In genomic region chr2:43070676-43071491, GRCh38 we compare ENCODE assay signal across 2 cellular contexts.
TF ChIP-seq lines count a peak whose summit lies in the region.

No MANE protein-coding gene starts in this region.

TF ChIP-seq in SK-N-SH, 30 proteins besides CTCF, POLR2A, EP300 and RAD21 (continued from another document):
- no peak for TF ChIP-seq TAF1 (IDR thresholded peaks at IDR 0.05; ENCODE audit: borderline replicate concordance, low read depth, low read length)
- TF ChIP-seq RCOR1 (IDR thresholded peaks at IDR 0.05; ENCODE audit: low read length), result no peak
- no peak for TF ChIP-seq POLR2AphosphoS5 (IDR thresholded peaks at IDR 0.05; ENCODE audit: low read depth, low read length)
- no peak for TF ChIP-seq REST (IDR thresholded peaks at IDR 0.05; ENCODE audit: low read depth, low read length)
- no peak for TF ChIP-seq ELF1 (IDR thresholded peaks at IDR 0.05)
- no peak for TF ChIP-seq YY1 (IDR thresholded peaks at IDR 0.05; ENCODE audit: low read depth)
- TF ChIP-seq MEF2A (IDR thresholded peaks at IDR 0.05; ENCODE audit: borderline replicate concordance, low read depth), result no peak
- no peak for TF ChIP-seq MAX (IDR thresholded peaks at IDR 0.05; ENCODE audit: low read depth)
- TF ChIP-seq, protein P1, sequence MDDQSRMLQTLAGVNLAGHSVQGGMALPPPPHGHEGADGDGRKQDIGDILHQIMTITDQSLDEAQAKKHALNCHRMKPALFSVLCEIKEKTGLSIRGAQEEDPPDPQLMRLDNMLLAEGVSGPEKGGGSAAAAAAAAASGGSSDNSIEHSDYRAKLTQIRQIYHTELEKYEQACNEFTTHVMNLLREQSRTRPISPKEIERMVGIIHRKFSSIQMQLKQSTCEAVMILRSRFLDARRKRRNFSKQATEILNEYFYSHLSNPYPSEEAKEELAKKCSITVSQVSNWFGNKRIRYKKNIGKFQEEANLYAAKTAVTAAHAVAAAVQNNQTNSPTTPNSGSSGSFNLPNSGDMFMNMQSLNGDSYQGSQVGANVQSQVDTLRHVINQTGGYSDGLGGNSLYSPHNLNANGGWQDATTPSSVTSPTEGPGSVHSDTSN (IDR thresholded peaks at IDR 0.05), result no peak
- TF ChIP-seq GABPA (IDR thresholded peaks at IDR 0.05; ENCODE audit: low read depth), result no peak
- no peak for TF ChIP-seq MXI1 (IDR thresholded peaks at IDR 0.05; ENCODE audit: low read depth, low read length)
- no peak for TF ChIP-seq TEAD4 (IDR thresholded peaks at IDR 0.05; ENCODE audit: borderline replicate concordance, insufficient read depth)
- TF ChIP-seq, protein P2, sequence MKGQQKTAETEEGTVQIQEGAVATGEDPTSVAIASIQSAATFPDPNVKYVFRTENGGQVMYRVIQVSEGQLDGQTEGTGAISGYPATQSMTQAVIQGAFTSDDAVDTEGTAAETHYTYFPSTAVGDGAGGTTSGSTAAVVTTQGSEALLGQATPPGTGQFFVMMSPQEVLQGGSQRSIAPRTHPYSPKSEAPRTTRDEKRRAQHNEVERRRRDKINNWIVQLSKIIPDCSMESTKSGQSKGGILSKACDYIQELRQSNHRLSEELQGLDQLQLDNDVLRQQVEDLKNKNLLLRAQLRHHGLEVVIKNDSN (IDR thresholded peaks at IDR 0.05; ENCODE audit: borderline replicate concordance, low read depth), result no peak
- TF ChIP-seq NFIC (IDR thresholded peaks at IDR 0.05; ENCODE audit: borderline replicate concordance), result no peak
- no peak for TF ChIP-seq NRF1 (IDR thresholded peaks at IDR 0.05; ENCODE audit: low read depth, low read length)
- no peak for TF ChIP-seq TCF12 (IDR thresholded peaks at IDR 0.05)

TF ChIP-seq in SK-N-SH treated with all-trans-retinoic acid at 6 μM for 48 hours, 23 proteins besides CTCF, POLR2A, EP300 and RAD21 (continued from another document):
- TF ChIP-seq SNAI2 (CRISPR knock-in tag; IDR thresholded peaks at IDR 0.05) (no peak), PATZ1 (CRISPR knock-in tag; IDR thresholded peaks at IDR 0.05; ENCODE audit: borderline replicate concordance) (no peak), ZNF8 (CRISPR knock-in tag; IDR thresholded peaks at IDR 0.05) (no peak)
- TF ChIP-seq, protein P3, sequence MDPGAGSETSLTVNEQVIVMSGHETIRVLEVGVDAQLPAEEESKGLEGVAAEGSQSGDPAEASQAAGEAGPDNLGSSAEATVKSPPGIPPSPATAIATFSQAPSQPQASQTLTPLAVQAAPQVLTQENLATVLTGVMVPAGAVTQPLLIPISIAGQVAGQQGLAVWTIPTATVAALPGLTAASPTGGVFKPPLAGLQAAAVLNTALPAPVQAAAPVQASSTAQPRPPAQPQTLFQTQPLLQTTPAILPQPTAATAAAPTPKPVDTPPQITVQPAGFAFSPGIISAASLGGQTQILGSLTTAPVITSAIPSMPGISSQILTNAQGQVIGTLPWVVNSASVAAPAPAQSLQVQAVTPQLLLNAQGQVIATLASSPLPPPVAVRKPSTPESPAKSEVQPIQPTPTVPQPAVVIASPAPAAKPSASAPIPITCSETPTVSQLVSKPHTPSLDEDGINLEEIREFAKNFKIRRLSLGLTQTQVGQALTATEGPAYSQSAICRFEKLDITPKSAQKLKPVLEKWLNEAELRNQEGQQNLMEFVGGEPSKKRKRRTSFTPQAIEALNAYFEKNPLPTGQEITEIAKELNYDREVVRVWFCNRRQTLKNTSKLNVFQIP (CRISPR knock-in tag; IDR thresholded peaks at IDR 0.05; ENCODE audit: borderline replicate concordance, low read depth), result no peak
